In the genomic region with DNA sequence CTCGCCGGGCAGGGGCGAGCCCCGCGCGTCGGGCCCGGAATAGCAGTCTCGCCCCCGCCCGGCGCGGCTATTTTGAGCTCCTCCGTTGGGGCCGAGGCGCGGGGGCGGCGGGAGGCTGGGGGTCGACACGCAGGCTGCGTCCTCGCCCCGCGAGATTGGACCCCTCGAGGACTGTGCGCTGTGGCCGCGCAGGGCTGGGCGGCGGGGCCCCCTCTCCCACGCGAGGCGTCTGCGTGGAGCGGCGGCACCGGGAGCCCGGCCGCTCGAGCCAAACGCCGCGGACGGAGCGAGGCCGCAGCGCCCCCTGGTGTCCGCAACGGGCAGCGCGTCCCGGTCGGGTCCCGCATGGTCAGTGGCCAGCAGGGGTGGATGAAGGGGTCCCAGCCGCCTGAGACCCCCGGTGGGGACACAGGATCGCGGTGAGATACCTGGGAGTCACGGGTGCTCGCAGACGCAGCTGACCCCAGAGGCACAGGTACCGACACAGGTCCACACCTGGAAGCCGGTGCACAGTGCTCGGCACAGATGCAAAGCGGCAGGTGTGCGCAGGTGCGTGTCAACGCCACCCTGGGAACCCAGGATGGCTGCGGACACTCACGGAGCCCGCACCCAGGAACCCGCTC, we compare ENCODE assay signal across 1 cellular context.
TF ChIP-seq lines count a peak whose summit lies in the region.

No MANE protein-coding gene starts in this region.

TF ChIP-seq in endothelial cell of umbilical vein, 7 proteins besides CTCF, POLR2A, EP300 and RAD21:
- TF ChIP-seq, protein P1, sequence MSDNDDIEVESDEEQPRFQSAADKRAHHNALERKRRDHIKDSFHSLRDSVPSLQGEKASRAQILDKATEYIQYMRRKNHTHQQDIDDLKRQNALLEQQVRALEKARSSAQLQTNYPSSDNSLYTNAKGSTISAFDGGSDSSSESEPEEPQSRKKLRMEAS (IDR thresholded peaks at IDR 0.05; ENCODE audit: insufficient read depth, insufficient read length) = peak; percentile 6
- TF ChIP-seq FOS (IDR thresholded peaks at IDR 0.05; ENCODE audit: borderline replicate concordance, insufficient read depth, low read length) = no peak
TF ChIP-seq in endothelial cell of umbilical vein: peak in this region for 1.
